ENCODE assay signal across 8 cellular contexts in genomic region chr2:113876503-113877387, GRCh38. TPM values are rescaled to one million over a fixed set of nuclear protein-coding genes. Genes with fewer than 3 reads are reported as not detected.
A peak's percentile ranks its signal among the peaks of the same experiment; 100 is the strongest.
DNase-seq lines count a peak whose midpoint lies in the region; FAIRE-seq and TF ChIP-seq lines count a peak whose summit lies in the region.

No MANE protein-coding gene starts in this region.

- 74% methylated on average over 19 of the region's 19 CpGs for WGBS in hepatocyte (ENCODE audit: low lambda C conversion rate, missing lambda C conversion rate)

- H3K79me2 ChIP-seq in hepatocyte, result no peaks in the 10 kb centered on the region

- H3K4me2 ChIP-seq in hepatocyte, result peak overlapping the region; percentile 47

- no peaks in the 10 kb centered on the region for H3K27me3 ChIP-seq in hepatocyte

- H3K9me3 ChIP-seq in hepatocyte (ENCODE audit: low read depth), result no peaks in the 10 kb centered on the region

- peak overlapping the region; percentile 70 for H3K27ac ChIP-seq in hepatocyte

- peaks cover 17% of the 10 kb centered on the region for H3K4me1 ChIP-seq in hepatocyte (ENCODE audit: insufficient read depth)

- no peak for TF ChIP-seq CTCF in hepatocyte (IDR thresholded peaks at IDR 0.05; ENCODE audit: poor library complexity)

- no peaks in the 10 kb centered on the region for H3K36me3 ChIP-seq in hepatocyte (replicated peaks; ENCODE audit: insufficient read depth, low read depth)

- FAIRE-seq in H54 (lab: Jason Lieb, UNC), result no peak

- no peak overlapping the region for H2AFZ ChIP-seq in hepatocyte

- no peak overlapping the region for H3K4me3 ChIP-seq in hepatocyte

- DNase-seq in NCI-H748 (lab: John Stamatoyannopoulos, UW; ENCODE audit: unreplicated experiment) (peak; percentile 80), NCI-H748 treated with DMSO at 0.1 percent for 48 hours (lab: John Stamatoyannopoulos, UW) (no peak), hepatocyte (ENCODE audit: low spot score) (peak; percentile 60), SW 1271 (lab: John Stamatoyannopoulos, UW) (no peak), T1000 (lab: John Stamatoyannopoulos, UW) (no peak), H54 (ENCODE audit: insufficient read length, low spot score) (no peak)
- peak; percentile 37 to 49 for DNase-seq in activated CD8-positive, alpha-beta memory T cell treated with anti-CD3 and anti-CD28 coated beads for 1 hour (ENCODE audit: extremely low read depth in 1 of 2, low read depth in 1 of 2)
- DNase-seq in stimulated activated CD8-positive, alpha-beta memory T cell treated with anti-CD3 and anti-CD28 coated beads, Interleukin-15, amount 100 ng/mL, for 48 hours (ENCODE audit: low read depth in 2 of 2), result peak; percentile 33 to 77

- no peaks in the 10 kb centered on the region for H3K9me2 ChIP-seq in hepatocyte (replicated peaks; ENCODE audit: insufficient read depth)

- H4K20me1 ChIP-seq in hepatocyte (ENCODE audit: insufficient read depth, poor library complexity, severe bottlenecking), result no peaks in the 10 kb centered on the region

- TF ChIP-seq POLR2A in H54 (IDR thresholded peaks at IDR 0.05; ENCODE audit: low read depth, low read length), result no peak

RNA-seq across cellular contexts. Expression of gene ACTR3, which starts 13.1 kb away (rescaled TPM):
- 180 and 194 TPM in 2 replicates for total RNA-seq in hepatocyte
- polyA plus RNA-seq in hepatocyte, result 119 and 140 TPM in 2 replicates

Comparison
In these comparisons a context has a peak if more than half of its experiments do, and no peak if none do; other contexts are left out.
1. DNase-seq: peak in NCI-H748 (single experiment), activated CD8-positive, alpha-beta memory T cell treated with anti-CD3 and anti-CD28 coated beads for 1 hour (2 of 2), hepatocyte (single experiment) and stimulated activated CD8-positive, alpha-beta memory T cell treated with anti-CD3 and anti-CD28 coated beads, Interleukin-15, amount 100 ng/mL, for 48 hours (2 of 2); none in NCI-H748 treated with DMSO at 0.1 percent for 48 hours (single experiment), SW 1271 (0 of 2), T1000 (single experiment) and H54 (single experiment).